1 cellular context compared by ENCODE assay signal in the genomic region with DNA sequence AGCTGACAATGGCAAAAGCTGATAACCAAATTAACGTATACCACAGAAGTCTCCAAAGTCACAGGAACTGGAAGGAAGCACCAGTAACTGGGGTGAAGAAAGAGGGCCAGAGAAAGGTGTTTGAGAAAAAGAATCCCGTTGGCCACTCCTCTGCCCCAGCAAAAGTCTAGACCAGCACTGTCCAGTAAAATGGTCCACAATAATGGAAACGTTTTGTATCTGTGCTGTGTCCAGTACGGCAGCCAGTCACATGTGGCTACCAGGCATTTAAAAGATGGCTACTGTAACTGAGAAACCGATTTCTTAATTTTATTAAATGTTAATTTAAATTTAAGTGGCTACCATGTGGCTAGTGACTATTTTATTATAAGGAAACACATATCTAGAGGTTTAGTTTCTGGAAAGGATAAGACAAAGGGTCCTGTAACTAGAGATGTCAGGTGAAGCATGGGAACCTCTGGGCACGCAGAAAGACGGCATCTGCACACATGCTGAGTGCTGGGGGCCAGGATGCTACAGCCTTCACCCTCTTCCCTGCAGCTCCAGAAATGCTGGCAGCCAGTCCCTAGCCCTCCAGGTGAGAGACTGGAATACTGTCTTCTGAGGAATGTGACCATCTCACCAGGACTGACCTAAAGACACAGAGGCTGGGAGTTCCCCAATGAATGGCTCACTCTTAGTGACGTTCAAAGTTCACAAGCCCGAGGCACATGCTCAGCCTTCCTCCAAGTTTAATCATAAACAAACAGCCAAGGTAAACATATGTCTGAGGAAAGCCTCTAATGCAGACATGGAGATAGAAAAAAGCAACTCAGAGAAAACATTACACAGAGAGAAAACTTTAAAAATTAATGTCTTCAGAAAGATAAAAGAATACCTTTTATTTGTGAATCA.
TF ChIP-seq lines count a peak whose summit lies in the region.

No MANE protein-coding gene starts in this region.

TF ChIP-seq in HepG2, 621 proteins besides CTCF, POLR2A, EP300 and RAD21 (continued from another document and continues in another):
- TF ChIP-seq ZHX2 (IDR thresholded peaks at IDR 0.05; ENCODE audit: low read depth): no peak
- no peak for TF ChIP-seq ZHX2 (CRISPR knock-in tag; IDR thresholded peaks at IDR 0.05; ENCODE audit: borderline replicate concordance)
- no peak for TF ChIP-seq KDM4B (CRISPR knock-in tag; IDR thresholded peaks at IDR 0.05)
- TF ChIP-seq, protein P1, sequence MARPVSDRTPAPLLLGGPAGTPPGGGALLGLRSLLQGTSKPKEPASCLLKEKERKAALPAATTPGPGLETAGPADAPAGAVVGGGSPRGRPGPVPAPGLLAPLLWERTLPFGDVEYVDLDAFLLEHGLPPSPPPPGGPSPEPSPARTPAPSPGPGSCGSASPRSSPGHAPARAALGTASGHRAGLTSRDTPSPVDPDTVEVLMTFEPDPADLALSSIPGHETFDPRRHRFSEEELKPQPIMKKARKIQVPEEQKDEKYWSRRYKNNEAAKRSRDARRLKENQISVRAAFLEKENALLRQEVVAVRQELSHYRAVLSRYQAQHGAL (CRISPR knock-in tag; IDR thresholded peaks at IDR 0.05; ENCODE audit: not compliant biosample characterization): no peak
- TF ChIP-seq MYNN (CRISPR knock-in tag; IDR thresholded peaks at IDR 0.05; ENCODE audit: low read depth): no peak
- TF ChIP-seq TSC22D2 (CRISPR knock-in tag; IDR thresholded peaks at IDR 0.05; ENCODE audit: borderline replicate concordance): no peak; the same call in 1 of the 2 replicates
- no peak for TF ChIP-seq ZNF224 (CRISPR knock-in tag; IDR thresholded peaks at IDR 0.05)
- peak; percentile 85 for TF ChIP-seq DPF2 (CRISPR knock-in tag; IDR thresholded peaks at IDR 0.05; ENCODE audit: borderline replicate concordance, low read depth)
- TF ChIP-seq, protein P2, sequence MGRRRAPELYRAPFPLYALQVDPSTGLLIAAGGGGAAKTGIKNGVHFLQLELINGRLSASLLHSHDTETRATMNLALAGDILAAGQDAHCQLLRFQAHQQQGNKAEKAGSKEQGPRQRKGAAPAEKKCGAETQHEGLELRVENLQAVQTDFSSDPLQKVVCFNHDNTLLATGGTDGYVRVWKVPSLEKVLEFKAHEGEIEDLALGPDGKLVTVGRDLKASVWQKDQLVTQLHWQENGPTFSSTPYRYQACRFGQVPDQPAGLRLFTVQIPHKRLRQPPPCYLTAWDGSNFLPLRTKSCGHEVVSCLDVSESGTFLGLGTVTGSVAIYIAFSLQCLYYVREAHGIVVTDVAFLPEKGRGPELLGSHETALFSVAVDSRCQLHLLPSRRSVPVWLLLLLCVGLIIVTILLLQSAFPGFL (CRISPR knock-in tag; IDR thresholded peaks at IDR 0.05): no peak
- TF ChIP-seq, protein P3, sequence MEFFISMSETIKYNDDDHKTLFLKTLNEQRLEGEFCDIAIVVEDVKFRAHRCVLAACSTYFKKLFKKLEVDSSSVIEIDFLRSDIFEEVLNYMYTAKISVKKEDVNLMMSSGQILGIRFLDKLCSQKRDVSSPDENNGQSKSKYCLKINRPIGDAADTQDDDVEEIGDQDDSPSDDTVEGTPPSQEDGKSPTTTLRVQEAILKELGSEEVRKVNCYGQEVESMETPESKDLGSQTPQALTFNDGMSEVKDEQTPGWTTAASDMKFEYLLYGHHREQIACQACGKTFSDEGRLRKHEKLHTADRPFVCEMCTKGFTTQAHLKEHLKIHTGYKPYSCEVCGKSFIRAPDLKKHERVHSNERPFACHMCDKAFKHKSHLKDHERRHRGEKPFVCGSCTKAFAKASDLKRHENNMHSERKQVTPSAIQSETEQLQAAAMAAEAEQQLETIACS (CRISPR knock-in tag; IDR thresholded peaks at IDR 0.05): no peak
- no peak for TF ChIP-seq ETV6 (CRISPR knock-in tag; conservative IDR thresholded peaks at IDR 0.05)
- TF ChIP-seq ZNF749 (CRISPR knock-in tag; IDR thresholded peaks at IDR 0.05; ENCODE audit: borderline replicate concordance): no peak
- TF ChIP-seq BRCA1 (CRISPR knock-in tag; IDR thresholded peaks at IDR 0.05): no peak
- TF ChIP-seq, protein P4, sequence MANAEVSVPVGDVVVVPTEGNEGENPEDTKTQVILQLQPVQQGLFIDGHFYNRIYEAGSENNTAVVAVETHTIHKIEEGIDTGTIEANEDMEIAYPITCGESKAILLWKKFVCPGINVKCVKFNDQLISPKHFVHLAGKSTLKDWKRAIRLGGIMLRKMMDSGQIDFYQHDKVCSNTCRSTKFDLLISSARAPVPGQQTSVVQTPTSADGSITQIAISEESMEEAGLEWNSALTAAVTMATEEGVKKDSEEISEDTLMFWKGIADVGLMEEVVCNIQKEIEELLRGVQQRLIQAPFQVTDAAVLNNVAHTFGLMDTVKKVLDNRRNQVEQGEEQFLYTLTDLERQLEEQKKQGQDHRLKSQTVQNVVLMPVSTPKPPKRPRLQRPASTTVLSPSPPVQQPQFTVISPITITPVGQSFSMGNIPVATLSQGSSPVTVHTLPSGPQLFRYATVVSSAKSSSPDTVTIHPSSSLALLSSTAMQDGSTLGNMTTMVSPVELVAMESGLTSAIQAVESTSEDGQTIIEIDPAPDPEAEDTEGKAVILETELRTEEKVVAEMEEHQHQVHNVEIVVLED (CRISPR knock-in tag; IDR thresholded peaks at IDR 0.05; ENCODE audit: borderline replicate concordance): no peak
- TF ChIP-seq LCORL (IDR thresholded peaks at IDR 0.05): no peak
- no peak for TF ChIP-seq LCORL (CRISPR knock-in tag; IDR thresholded peaks at IDR 0.05)
- TF ChIP-seq, protein P5, sequence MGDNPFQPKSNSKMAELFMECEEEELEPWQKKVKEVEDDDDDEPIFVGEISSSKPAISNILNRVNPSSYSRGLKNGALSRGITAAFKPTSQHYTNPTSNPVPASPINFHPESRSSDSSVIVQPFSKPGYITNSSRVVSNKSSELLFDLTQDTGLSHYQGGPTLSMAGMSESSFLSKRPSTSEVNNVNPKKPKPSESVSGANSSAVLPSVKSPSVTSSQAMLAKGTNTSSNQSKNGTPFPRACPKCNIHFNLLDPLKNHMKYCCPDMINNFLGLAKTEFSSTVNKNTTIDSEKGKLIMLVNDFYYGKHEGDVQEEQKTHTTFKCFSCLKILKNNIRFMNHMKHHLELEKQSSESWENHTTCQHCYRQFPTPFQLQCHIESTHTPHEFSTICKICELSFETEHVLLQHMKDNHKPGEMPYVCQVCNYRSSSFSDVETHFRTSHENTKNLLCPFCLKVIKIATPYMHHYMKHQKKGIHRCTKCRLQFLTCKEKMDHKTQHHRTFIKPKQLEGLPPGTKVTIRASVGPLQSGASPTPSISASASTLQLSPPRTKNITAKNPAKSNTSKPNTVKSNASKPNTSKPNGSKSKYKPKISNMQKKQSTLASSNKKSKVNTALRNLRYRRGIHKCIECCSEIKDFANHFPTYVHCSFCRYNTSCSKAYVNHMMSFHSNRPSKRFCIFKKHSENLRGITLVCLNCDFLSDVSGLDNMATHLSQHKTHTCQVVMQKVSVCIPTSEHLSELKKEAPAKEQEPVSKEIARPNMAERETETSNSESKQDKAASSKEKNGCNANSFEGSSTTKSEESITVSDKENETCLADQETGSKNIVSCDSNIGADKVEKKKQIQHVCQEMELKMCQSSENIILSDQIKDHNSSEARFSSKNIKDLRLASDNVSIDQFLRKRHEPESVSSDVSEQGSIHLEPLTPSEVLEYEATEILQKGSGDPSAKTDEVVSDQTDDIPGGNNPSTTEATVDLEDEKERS (CRISPR knock-in tag; IDR thresholded peaks at IDR 0.05): no peak
- TF ChIP-seq ZNF530 (CRISPR knock-in tag; IDR thresholded peaks at IDR 0.05; ENCODE audit: low read depth): no peak
- no peak for TF ChIP-seq ARNT (IDR thresholded peaks at IDR 0.05)
- no peak for TF ChIP-seq CBX5 (CRISPR knock-in tag; IDR thresholded peaks at IDR 0.05; ENCODE audit: borderline replicate concordance)
- TF ChIP-seq ZFP36L1 (CRISPR knock-in tag; IDR thresholded peaks at IDR 0.05): no peak
- peak; percentile 57; the same call in 1 of the 2 replicates for TF ChIP-seq IRF2 (CRISPR knock-in tag; IDR thresholded peaks at IDR 0.05)
- peak; percentile 14; the same call in 1 of the 2 replicates for TF ChIP-seq ARID4A (CRISPR knock-in tag; IDR thresholded peaks at IDR 0.05; ENCODE audit: borderline replicate concordance)
- no peak for TF ChIP-seq RNF219 (CRISPR knock-in tag; IDR thresholded peaks at IDR 0.05)
- 0 out of 2 replicates have a peak, but pooled peaks have one; percentile 25 for TF ChIP-seq ZNF263 (CRISPR knock-in tag; IDR thresholded peaks at IDR 0.05)
- TF ChIP-seq SP1 (IDR thresholded peaks at IDR 0.05): no peak
- no peak for TF ChIP-seq SP1 (CRISPR knock-in tag; IDR thresholded peaks at IDR 0.05)
- peak; percentile 75; the same call in 1 of the 2 replicates for TF ChIP-seq ERF (CRISPR knock-in tag; IDR thresholded peaks at IDR 0.05)
- peak; percentile 83 for TF ChIP-seq BCL6 (CRISPR knock-in tag; IDR thresholded peaks at IDR 0.05)
- TF ChIP-seq AHR (CRISPR knock-in tag; IDR thresholded peaks at IDR 0.05): no peak
